24 cellular contexts compared by ENCODE assay signal in genomic region chr15:47731230-47731629, GRCh38. TPM values are rescaled to one million over a fixed set of nuclear protein-coding genes. Genes with fewer than 3 reads are reported as not detected.
"Had no signal": no experiment of that assay in that cellular context is flagged by ENCODE, and none has a peak within 500 bp of the region (broad histone marks: within the 10 kb centered on the region; RNA-seq: fewer than 3 reads in every experiment).

No MANE protein-coding gene starts in this region.

- H3K9me3 ChIP-seq: lower lobe of right lung, mucosa of descending colon, ovary, right lobe of liver, stomach, testis, thyroid gland, transverse colon, upper lobe of left lung, vagina had no signal

- H3K27ac ChIP-seq: lower lobe of right lung, ovary, right lobe of liver, skin epidermis, stomach, testis, thyroid gland, transverse colon, upper lobe of left lung, vagina had no signal

- ATAC-seq: lower lobe of right lung; mucosa of descending colon; naive thymus-derived CD4-positive, alpha-beta T cell; natural killer cell treated with Interleukin-12 subunit alpha and Interleukin-12 subunit beta and Interleukin-15 and Interleukin-18, amount 100 ng/mL, for 72 hours; right lobe of liver; stimulated activated naive B cell treated with anti-CD40 and anti-IgM and Interleukin-4, amounts not matched to agents 10 μg/mL and 1 μg/mL and 100 μg/mL, for 72 hours; stimulated activated naive CD8-positive, alpha-beta T cell treated with anti-CD3 and anti-CD28 coated beads, Interleukin-15, Interleukin-2, amounts not matched to agents 100 U/mL and 50 U/mL, for 24 hours had no signal

- H3K27me3 ChIP-seq: ovary, right lobe of liver, stomach, testis, thyroid gland, transverse colon, upper lobe of left lung, vagina had no signal

- H3K4me1 ChIP-seq: right lobe of liver, testis, upper lobe of left lung had no signal

- DNase-seq: glutamatergic neuron; kidney; lower lobe of right lung; mammary epithelial cell; mesendoderm; mucosa of descending colon; naive thymus-derived CD4-positive, alpha-beta T cell; ovary; retina; right lobe of liver; stimulated activated CD4-positive, alpha-beta T cell treated with anti-CD3 and anti-CD28 coated beads, Interleukin-12 subunit alpha, Interleukin-12 subunit beta, amount 100 ng/mL, for 4 hours; stimulated activated CD4-positive, alpha-beta T cell treated with anti-CD3 and anti-CD28 coated beads, Interleukin-15, amount 100 ng/mL, for 24 hours; stimulated activated CD4-positive, alpha-beta T cell treated with anti-CD3 and anti-CD28 coated beads, Interleukin-2, amount 100 ng/mL, for 24 hours; stimulated activated CD4-positive, alpha-beta T cell treated with anti-CD3 and anti-CD28 coated beads, Interleukin-4, amount 100 ng/mL, for 1 hour; stimulated activated naive B cell treated with anti-CD40 and anti-IgM and Interleukin-4, amounts not matched to agents 10 μg/mL and 1 μg/mL and 100 μg/mL, for 72 hours; stimulated activated naive CD8-positive, alpha-beta T cell treated with anti-CD3 and anti-CD28 coated beads, Interleukin-15, Interleukin-2, amounts not matched to agents 100 U/mL and 50 U/mL, for 24 hours; stomach; testis; thyroid gland; transverse colon; upper lobe of left lung had no signal

- H3K4me3 ChIP-seq: lower lobe of right lung, mucosa of descending colon, ovary, right lobe of liver, skin epidermis, stomach, testis, thyroid gland, transverse colon, upper lobe of left lung, vagina had no signal

- H3K36me3 ChIP-seq: lower lobe of right lung, ovary, right lobe of liver, stomach, thyroid gland, transverse colon, upper lobe of left lung, vagina had no signal

RNA-seq across cellular contexts. Expression of gene SEMA6D, which starts 13.9 kb away (rescaled TPM):
- total RNA-seq: naive thymus-derived CD4-positive, alpha-beta T cell; natural killer cell treated with Interleukin-12 subunit alpha and Interleukin-12 subunit beta and Interleukin-15 and Interleukin-18, amount 100 ng/mL, for 72 hours had no signal
- polyA plus RNA-seq: naive thymus-derived CD4-positive, alpha-beta T cell had no signal
